8 cellular contexts compared by ENCODE assay signal in the genomic region with DNA sequence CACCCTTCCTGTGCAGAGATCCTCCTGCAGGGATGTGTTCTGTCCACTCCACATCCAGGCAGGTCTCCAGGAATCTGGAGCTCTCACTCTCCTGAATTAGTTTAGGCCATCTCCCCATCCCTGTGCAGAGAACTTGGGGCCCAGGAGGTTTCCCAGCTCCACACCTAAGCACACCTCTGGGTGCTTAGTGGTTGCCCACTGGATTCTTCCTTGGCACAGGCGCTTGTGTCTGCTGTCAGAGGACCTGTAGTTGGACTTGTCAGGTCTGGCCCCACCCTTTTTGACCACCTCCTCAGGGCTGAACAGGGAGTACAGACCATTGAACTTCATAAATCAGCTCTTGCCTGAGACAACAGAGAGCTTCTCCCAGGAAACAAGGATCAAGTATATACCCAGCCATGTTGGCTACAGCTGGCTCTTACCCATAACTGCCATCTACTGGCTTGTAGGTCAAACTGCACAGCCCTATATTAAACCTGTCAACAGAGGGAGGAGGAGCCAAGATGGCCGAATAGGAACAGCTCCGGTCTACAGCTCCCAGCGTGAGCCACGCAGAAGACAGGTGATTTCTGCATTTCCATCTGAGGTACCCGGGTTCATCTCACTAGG.
A peak's percentile ranks its signal among the peaks of the same experiment; 100 is the strongest.
DNase-seq lines count a peak whose midpoint lies in the region; ATAC-seq, FAIRE-seq and TF ChIP-seq lines count a peak whose summit lies in the region.

No MANE protein-coding gene starts in this region.

- H4K20me1 ChIP-seq in fibroblast of lung (ENCODE audit: control insufficient read depth, extremely low read depth, insufficient read depth, low read length), result no peaks in the 10 kb centered on the region

- H3K9me3 ChIP-seq in fibroblast of lung (ENCODE audit: control insufficient read depth, insufficient read depth, low read depth, low read length) (no peaks in the 10 kb centered on the region), small intestine (ENCODE audit: control insufficient read depth, low read depth) (no peaks in the 10 kb centered on the region)

- no peak overlapping the region for H2AFZ ChIP-seq in fibroblast of lung (ENCODE audit: low read length)

- FAIRE-seq in small intestine (lab: Jason Lieb, UNC), result no peak

- peak; percentile 9 for DNase-seq in 8988T
- DNase-seq in NCI-H460 (ENCODE audit: extremely low read depth, low read depth), result peak; percentile 51
- DNase-seq in fibroblast of lung (ENCODE audit: low read depth in 2 of 2), result peak; percentile 21 to 61
- peak; percentile 5 for DNase-seq in small intestine
- no peak for DNase-seq in NCI-H510A (lab: John Stamatoyannopoulos, UW)

- no peak overlapping the region for H3K27ac ChIP-seq in fibroblast of lung (ENCODE audit: insufficient read depth, low read length)
- no peak overlapping the region for H3K27ac ChIP-seq in small intestine (ENCODE audit: low read depth in 1 of 2, low read length in 1 of 2)

- H3K4me2 ChIP-seq in fibroblast of lung (ENCODE audit: extremely low read depth, insufficient read depth, low read length), result no peak overlapping the region

- 78 to 88% (median 84%) methylated on average over 3 to 5 of the region's 6 CpGs for WGBS in small intestine, 3 donors

- no peak overlapping the region for H3K9ac ChIP-seq in fibroblast of lung (ENCODE audit: insufficient read depth, low read length)

- H3K4me3 ChIP-seq in fibroblast of lung (replicated peaks in 1 of 4; ENCODE audit: control extremely low read depth in 1 of 4, insufficient read depth in 1 of 4, low read depth in 3 of 4, low read length in 4 of 4) (no peak overlapping the region), small intestine (ENCODE audit: low read depth in 1 of 2, low read length in 2 of 2) (no peak overlapping the region)

- H3K36me3 ChIP-seq in fibroblast of lung (ENCODE audit: control insufficient read depth, insufficient read depth, low read length) (no peaks in the 10 kb centered on the region), small intestine (ENCODE audit: control insufficient read depth in 2 of 2, insufficient read depth in 2 of 2, low read length in 2 of 2) (no peaks in the 10 kb centered on the region)

- peak; percentile 84 for ATAC-seq in GM18907 (IDR thresholded peaks at IDR 0.05; ENCODE audit: unreplicated experiment)
- ATAC-seq in GM18511 (IDR thresholded peaks at IDR 0.05; ENCODE audit: unreplicated experiment), result no peak
- no peak for ATAC-seq in GM19452 (IDR thresholded peaks at IDR 0.05; ENCODE audit: unreplicated experiment)

- peak; percentile 2 to 26 for TF ChIP-seq CTCF in fibroblast of lung (conservative IDR thresholded peaks at IDR 0.05 in 1 of 2, IDR thresholded peaks at IDR 0.05 in 1 of 2; ENCODE audit: low read depth in 1 of 2, low read length in 2 of 2)

- no peaks in the 10 kb centered on the region for H3K27me3 ChIP-seq in fibroblast of lung (ENCODE audit: control insufficient read depth, insufficient read depth, low read length)
- no peaks in the 10 kb centered on the region for H3K27me3 ChIP-seq in small intestine (ENCODE audit: control insufficient read depth in 2 of 2, insufficient read depth in 2 of 2, low read length in 2 of 2)

- H3K79me2 ChIP-seq in fibroblast of lung (ENCODE audit: control insufficient read depth, insufficient read depth, low read length), result no peaks in the 10 kb centered on the region

- no peaks in the 10 kb centered on the region for H3K4me1 ChIP-seq in fibroblast of lung (ENCODE audit: control insufficient read depth, extremely low read depth, insufficient read depth, low read length)
- H3K4me1 ChIP-seq in small intestine (ENCODE audit: control insufficient read depth in 2 of 2, insufficient read depth in 1 of 2, low read depth in 1 of 2, low read length in 1 of 2), result no peaks in the 10 kb centered on the region
